ENCODE assay signal across 8 cellular contexts in genomic region chr5:24633705-24634325, GRCh38. TPM values are rescaled to one million over a fixed set of nuclear protein-coding genes. Genes with fewer than 3 reads are reported as not detected.
DNase-seq lines count a peak whose midpoint lies in the region; TF ChIP-seq lines count a peak whose summit lies in the region.

No MANE protein-coding gene starts in this region.

- H3K27me3 ChIP-seq in Karpas-422 (ENCODE audit: low read length) = no peaks in the 10 kb centered on the region

- DNase-seq in A172 (ENCODE audit: low spot score) = peak; percentile 59
- DNase-seq in Karpas-422 = peak; percentile 78
- DNase-seq in RPMI8226 = peak; percentile 34
- DNase-seq in fibroblast of peridontal ligament (ENCODE audit: extremely low read depth) = peak; percentile 25
- DNase-seq in stromal cell of bone marrow (ENCODE audit: low read depth) = peak; percentile 6
- DNase-seq in activated CD4-positive, alpha-beta memory T cell treated with anti-CD3 and anti-CD28 coated beads, Interleukin-2, amount 10 ng/mL, durations not matched to agents 7 days and 5 days = no peak
- no peak for DNase-seq in T-helper 2 cell treated with Interferon-gamma antibody and Interleukin-4, amounts not matched to agents 5 μg/mL and 100 μg/mL, for 36 hours (ENCODE audit: low spot score)

- H3K4me2 ChIP-seq in Karpas-422 (ENCODE audit: low read depth, low read length, poor library complexity, severe bottlenecking) = no peak overlapping the region

- POLR2A ChIA-PET in activated CD4-positive, alpha-beta memory T cell treated with anti-CD3 and anti-CD28 coated beads, Interleukin-2, amount 10 ng/mL, durations not matched to agents 7 days and 5 days (lab: Charles Lee) = no interaction called here

- H3K36me3 ChIP-seq in Karpas-422 (ENCODE audit: insufficient read depth, low read length) = no peaks in the 10 kb centered on the region

- H3K27ac ChIP-seq in Karpas-422 (ENCODE audit: low read length) = no peak overlapping the region

- no peaks in the 10 kb centered on the region for H4K20me1 ChIP-seq in Karpas-422 (ENCODE audit: insufficient read depth, low read depth, low read length)

- no peak overlapping the region for H2AFZ ChIP-seq in Karpas-422 (ENCODE audit: low read length)

- H3K4me1 Mint-ChIP-seq in activated CD4-positive, alpha-beta memory T cell treated with anti-CD3 and anti-CD28 coated beads, Interleukin-2, amount 10 ng/mL, durations not matched to agents 7 days and 5 days = no peaks in the 10 kb centered on the region
- no peaks in the 10 kb centered on the region for H3K4me1 Mint-ChIP-seq in T-helper 2 cell treated with Interferon-gamma antibody and Interleukin-4, amounts not matched to agents 5 μg/mL and 100 μg/mL, for 36 hours (ENCODE audit: low read depth)

- H3K9ac ChIP-seq in Karpas-422 (ENCODE audit: low read length) = no peak overlapping the region

- no peak overlapping the region for H3K4me3 Mint-ChIP-seq in activated CD4-positive, alpha-beta memory T cell treated with anti-CD3 and anti-CD28 coated beads, Interleukin-2, amount 10 ng/mL, durations not matched to agents 7 days and 5 days
- H3K4me3 Mint-ChIP-seq in T-helper 2 cell treated with Interferon-gamma antibody and Interleukin-4, amounts not matched to agents 5 μg/mL and 100 μg/mL, for 36 hours = no peak overlapping the region

- 0 out of 2 replicates have a peak, but pooled peaks have one; percentile 20 for TF ChIP-seq CTCF in GM12875 (IDR thresholded peaks at IDR 0.05; ENCODE audit: borderline replicate concordance, insufficient read depth, low read depth, low read length)

- no peaks in the 10 kb centered on the region for H3K9me2 ChIP-seq in Karpas-422 (replicated peaks; ENCODE audit: insufficient read depth, low read length)

- H3K27me3 Mint-ChIP-seq in activated CD4-positive, alpha-beta memory T cell treated with anti-CD3 and anti-CD28 coated beads, Interleukin-2, amount 10 ng/mL, durations not matched to agents 7 days and 5 days = no peaks in the 10 kb centered on the region
- H3K27me3 Mint-ChIP-seq in T-helper 2 cell treated with Interferon-gamma antibody and Interleukin-4, amounts not matched to agents 5 μg/mL and 100 μg/mL, for 36 hours (ENCODE audit: low read depth) = no peaks in the 10 kb centered on the region

- no peaks in the 10 kb centered on the region for H3K36me3 Mint-ChIP-seq in activated CD4-positive, alpha-beta memory T cell treated with anti-CD3 and anti-CD28 coated beads, Interleukin-2, amount 10 ng/mL, durations not matched to agents 7 days and 5 days (ENCODE audit: low read depth)
- H3K36me3 Mint-ChIP-seq in T-helper 2 cell treated with Interferon-gamma antibody and Interleukin-4, amounts not matched to agents 5 μg/mL and 100 μg/mL, for 36 hours (ENCODE audit: low read depth) = no peaks in the 10 kb centered on the region

- H3K27ac Mint-ChIP-seq in activated CD4-positive, alpha-beta memory T cell treated with anti-CD3 and anti-CD28 coated beads, Interleukin-2, amount 10 ng/mL, durations not matched to agents 7 days and 5 days = no peak overlapping the region
- no peak overlapping the region for H3K27ac Mint-ChIP-seq in T-helper 2 cell treated with Interferon-gamma antibody and Interleukin-4, amounts not matched to agents 5 μg/mL and 100 μg/mL, for 36 hours

- H3K9me3 Mint-ChIP-seq in activated CD4-positive, alpha-beta memory T cell treated with anti-CD3 and anti-CD28 coated beads, Interleukin-2, amount 10 ng/mL, durations not matched to agents 7 days and 5 days = no peaks in the 10 kb centered on the region
- H3K9me3 Mint-ChIP-seq in T-helper 2 cell treated with Interferon-gamma antibody and Interleukin-4, amounts not matched to agents 5 μg/mL and 100 μg/mL, for 36 hours = no peaks in the 10 kb centered on the region

- CTCF ChIA-PET in activated CD4-positive, alpha-beta memory T cell treated with anti-CD3 and anti-CD28 coated beads, Interleukin-2, amount 10 ng/mL, durations not matched to agents 7 days and 5 days (lab: Charles Lee) = no interaction called here

- H3K79me2 ChIP-seq in Karpas-422 (ENCODE audit: low read length) = no peaks in the 10 kb centered on the region

- no peaks in the 10 kb centered on the region for H3K9me3 ChIP-seq in Karpas-422 (ENCODE audit: low read length)

- H3K4me3 ChIP-seq in GM12875 (ENCODE audit: low read depth, low read length) = no peak overlapping the region
- H3K4me3 ChIP-seq in Karpas-422 (ENCODE audit: low read length) = no peak overlapping the region

- H3K4me1 ChIP-seq in Karpas-422 (ENCODE audit: low read length) = no peaks in the 10 kb centered on the region

RNA-seq across cellular contexts. Expression of gene CDH10, which starts 11.0 kb away (rescaled TPM):
- total RNA-seq in A172 (2014; rRNA removed; shearing (Covaris generic)) = 0.53 and 1.2 TPM in 2 replicates
- total RNA-seq in Karpas-422 (2014; rRNA removed; shearing (Covaris generic); ENCODE audit: low replicate concordance) = not detected in 2 replicates
- not detected for total RNA-seq in activated CD4-positive, alpha-beta memory T cell treated with anti-CD3 and anti-CD28 coated beads, Interleukin-2, amount 10 ng/mL, durations not matched to agents 7 days and 5 days

Comparison
In these comparisons a context has a peak if more than half of its experiments do, and no peak if none do; other contexts are left out.
1. DNase-seq: peak in A172 (single experiment), Karpas-422 (single experiment), RPMI8226 (single experiment), fibroblast of peridontal ligament (single experiment) and stromal cell of bone marrow (single experiment); none in activated CD4-positive, alpha-beta memory T cell treated with anti-CD3 and anti-CD28 coated beads, Interleukin-2, amount 10 ng/mL, durations not matched to agents 7 days and 5 days (single experiment) and T-helper 2 cell treated with Interferon-gamma antibody and Interleukin-4, amounts not matched to agents 5 μg/mL and 100 μg/mL, for 36 hours (single experiment).